In genomic region chr12:54304187-54304810, GRCh38 we compare ENCODE assay signal across 8 cellular contexts. TPM values are rescaled to one million over a fixed set of nuclear protein-coding genes. Genes with fewer than 3 reads are reported as not detected.
DNase-seq lines count a peak whose midpoint lies in the region; TF ChIP-seq lines count a peak whose summit lies in the region.

No MANE protein-coding gene starts in this region.

- CTCF ChIA-PET in PC-9 (lab: Charles Lee) = interaction anchor here (0.6 to 1.2 kb wide), 3 partner anchors 17 to 21 kb away, joined by 3 to 10 read pairs (median 9); partner anchors contain the start of gene COPZ1

- no peaks in the 10 kb centered on the region for H3K79me2 ChIP-seq in PC-9 (ENCODE audit: low read depth)

- peaks cover 10% of the 10 kb centered on the region for H3K27me3 ChIP-seq in H7 (ENCODE audit: control insufficient read depth, insufficient read depth, low read length)
- H3K27me3 ChIP-seq in PC-9 (ENCODE audit: insufficient read depth, low read depth) = no peaks in the 10 kb centered on the region

- H3K4me3 ChIP-seq in H7 (ENCODE audit: insufficient read depth, low read depth, low read length) (no peak overlapping the region), PC-9 (peak overlapping the region; percentile 26; the same call in 1 of the 2 replicates), fibroblast of villous mesenchyme (ENCODE audit: low read depth, low read length) (peak overlapping the region; percentile 2)

- H4K20me1 ChIP-seq in PC-9 (ENCODE audit: insufficient read depth) = no peaks in the 10 kb centered on the region

- H3K4me2 ChIP-seq in PC-9 = peak overlapping the region; percentile 71

- intact Hi-C loops in PC-9 (cut with micrococcal nuclease; ENCODE audit: unreplicated experiment) = no loop called here
- intact Hi-C loops in posterior vena cava (cut with DNase I) = no loop called here

- no peaks in the 10 kb centered on the region for H3K36me3 ChIP-seq in H7 (replicated peaks; ENCODE audit: control insufficient read depth, insufficient read depth, low read length)
- H3K36me3 ChIP-seq in PC-9 (ENCODE audit: low read depth) = no peaks in the 10 kb centered on the region

- BruUV-seq in PC-9 (replicated peaks; lab: Mats Ljungman, UMichigan) = no TSS peak

- no peaks in the 10 kb centered on the region for H3K9me2 ChIP-seq in PC-9 (ENCODE audit: insufficient read depth)

- TF ChIP-seq CTCF in PC-9 (conservative IDR thresholded peaks at IDR 0.05) (no peak), fibroblast of villous mesenchyme (IDR thresholded peaks at IDR 0.05; ENCODE audit: insufficient read depth, low read depth, low read length) (no peak)

- peaks cover 57% of the 10 kb centered on the region for H3K4me1 ChIP-seq in PC-9 (replicated peaks; ENCODE audit: insufficient read depth)

- no peak overlapping the region for H2AFZ ChIP-seq in PC-9

- H3K9me3 ChIP-seq in PC-9 (ENCODE audit: insufficient read depth, low read depth) = no peaks in the 10 kb centered on the region

- H3F3A ChIP-seq in PC-9 (ENCODE audit: insufficient read depth, low read depth) = peaks cover 36% of the 10 kb centered on the region; the same call in 1 of the 2 replicates

- H3K27ac ChIP-seq in PC-9 = no peak overlapping the region

- POLR2A ChIA-PET in PC-9 (lab: Charles Lee; ENCODE audit: unreplicated experiment) = interaction anchor here (0.6 to 0.7 kb wide), 4 partner anchors 17 to 573 kb away, joined by 3 to 6 read pairs (median 5); partner anchors contain the start of gene COPZ1

- peak; percentile 80 for DNase-seq in H7
- DNase-seq in PC-9 = peak; percentile 79 to 82
- peak; percentile 84 for DNase-seq in fibroblast of villous mesenchyme (ENCODE audit: low read depth)
- DNase-seq in posterior vena cava (ENCODE audit: low spot score) = peak; percentile 88
- no peak for DNase-seq in SHP77 treated with DMSO at 0.1 percent for 48 hours (lab: John Stamatoyannopoulos, UW)
- no peak for DNase-seq in NCI-H2081 treated with DMSO at 0.1 percent for 48 hours (lab: John Stamatoyannopoulos, UW)
- no peak for DNase-seq in COLO668 (lab: John Stamatoyannopoulos, UW; ENCODE audit: unreplicated experiment)
- DNase-seq in NCI-H2171 treated with DMSO at 0.1 percent for 48 hours (lab: John Stamatoyannopoulos, UW) = no peak

RNA-seq across cellular contexts. Expression of gene NFE2, which starts 3.5 kb away (rescaled TPM):
- total RNA-seq in H7 (2014; rRNA removed; shearing (Covaris generic)) = 2.2 and 2.9 TPM in 2 replicates
- total RNA-seq in PC-9 (2021) (1.5 and 1.7 TPM in 2 replicates), fibroblast of villous mesenchyme (under 0.01 and 0.43 TPM in 2 replicates), posterior vena cava (1 to 10 TPM; 1.6 to 3.5 TPM)

RNA-seq across cellular contexts. Expression of gene COPZ1, which starts 20.6 kb away (rescaled TPM):
- 117 and 121 TPM in 2 replicates for total RNA-seq in H7 (2014; rRNA removed; shearing (Covaris generic))
- total RNA-seq in PC-9 (2021) = 232 and 265 TPM in 2 replicates
- total RNA-seq in fibroblast of villous mesenchyme = 95.0 and 139 TPM in 2 replicates
- 10 to 100 TPM; 80.2 to 80.6 TPM for total RNA-seq in posterior vena cava

RNA-seq across cellular contexts. Expression of gene HNRNPA1, which starts 23.8 kb away (rescaled TPM):
- 907 and 952 TPM in 2 replicates for total RNA-seq in H7 (2014; rRNA removed; shearing (Covaris generic))
- total RNA-seq in PC-9 (2021) (1,116 and 1,137 TPM in 2 replicates), fibroblast of villous mesenchyme (242 and 251 TPM in 2 replicates), posterior vena cava (100 to 1,000 TPM; 503 to 615 TPM)

RNA-seq across cellular contexts. Expression of gene CBX5, which starts 24.4 kb away (rescaled TPM):
- total RNA-seq in H7 (2014; rRNA removed; shearing (Covaris generic)) = 51.2 and 62.2 TPM in 2 replicates
- total RNA-seq in PC-9 (2021) = 108 and 154 TPM in 2 replicates
- total RNA-seq in fibroblast of villous mesenchyme = 50.9 and 68.7 TPM in 2 replicates
- 10 to 100 TPM; 46.2 to 56.2 TPM for total RNA-seq in posterior vena cava

RNA-seq across cellular contexts. Expression of gene GPR84, which starts 60.0 kb away (rescaled TPM):
- not detected in 2 replicates for total RNA-seq in H7 (2014; rRNA removed; shearing (Covaris generic))
- total RNA-seq in PC-9 (2021) = not detected in 2 replicates
- total RNA-seq in fibroblast of villous mesenchyme = not detected in 2 replicates
- total RNA-seq in posterior vena cava = 1 to 10 TPM; 1.6 to 2.5 TPM

Comparison
In these comparisons a context has a peak if more than half of its experiments do, and no peak if none do; other contexts are left out.
1. DNase-seq: peak in H7 (single experiment), PC-9 (2 of 2), fibroblast of villous mesenchyme (single experiment) and posterior vena cava (single experiment); none in SHP77 treated with DMSO at 0.1 percent for 48 hours (single experiment), NCI-H2081 treated with DMSO at 0.1 percent for 48 hours (single experiment), COLO668 (single experiment) and NCI-H2171 treated with DMSO at 0.1 percent for 48 hours (single experiment).